ENCODE assay signal across 8 cellular contexts in the genomic region with DNA sequence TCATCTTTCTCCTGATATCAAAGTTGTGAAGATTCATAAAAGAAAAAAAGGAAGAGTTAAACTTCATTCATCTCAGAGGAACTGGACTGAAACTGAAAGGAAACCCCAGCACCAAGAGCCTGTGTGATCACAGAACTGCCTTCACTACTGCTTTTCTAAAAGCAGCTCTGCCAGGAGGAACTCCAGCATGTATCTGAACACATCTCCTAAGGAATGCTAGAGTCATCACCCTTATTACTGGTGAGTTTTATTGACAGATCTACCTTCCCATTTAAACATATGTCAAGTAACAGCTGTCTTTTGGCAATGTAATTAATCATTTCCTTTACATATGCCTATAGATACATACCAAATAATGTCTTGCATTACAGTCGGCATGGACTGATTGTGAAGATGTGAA.
DNase-seq lines count a peak whose midpoint lies in the region; ATAC-seq and TF ChIP-seq lines count a peak whose summit lies in the region.

No MANE protein-coding gene starts in this region.

- peak overlapping the region in 2 of 6 donors; percentile 81 to 82 for H3K27ac Mint-ChIP-seq in immature natural killer cell

- no peaks in the 10 kb centered on the region for H3K36me3 ChIP-seq in Karpas-422 (ENCODE audit: insufficient read depth, low read length)

- peaks cover 19% of the 10 kb centered on the region for H3K4me1 ChIP-seq in Karpas-422 (ENCODE audit: low read length)

- H3K9me3 Mint-ChIP-seq in immature natural killer cell = no peaks in the 10 kb centered on the region

- H3K4me2 ChIP-seq in Karpas-422 (ENCODE audit: low read depth, low read length, poor library complexity, severe bottlenecking) = peak overlapping the region; percentile 46

- peaks cover 20 to 25% of the 10 kb centered on the region in 2 donors for H3K4me1 Mint-ChIP-seq in immature natural killer cell

- DNase-seq in Karpas-422 (no peak), immature natural killer cell (no peak), GM20000 (ENCODE audit: low spot score) (no peak), GM13977 (ENCODE audit: low spot score) (no peak), NCI-H2227 (lab: John Stamatoyannopoulos, UW; ENCODE audit: unreplicated experiment) (no peak)
- no peak for DNase-seq in stimulated activated naive CD4-positive, alpha-beta T cell treated with Interleukin-2 at 50 U/mL for 16 hours (lab: John Stamatoyannopoulos, UW)

- no peaks in the 10 kb centered on the region for H3K27me3 ChIP-seq in Karpas-422 (ENCODE audit: low read length)

- no peaks in the 10 kb centered on the region for H3K36me3 Mint-ChIP-seq in immature natural killer cell

- no peaks in the 10 kb centered on the region for H3K9me2 ChIP-seq in Karpas-422 (replicated peaks; ENCODE audit: insufficient read depth, low read length)

- H3K27ac ChIP-seq in Karpas-422 (ENCODE audit: low read length) = peak overlapping the region; percentile 56

- peak overlapping the region; percentile 12 to 84 (median 36) for H3K4me3 Mint-ChIP-seq in immature natural killer cell

- peak; percentile 33 for ATAC-seq in GM18858 (IDR thresholded peaks at IDR 0.05; ENCODE audit: unreplicated experiment)
- peak; percentile 44 for ATAC-seq in GM21723 (IDR thresholded peaks at IDR 0.05; ENCODE audit: unreplicated experiment)

- H4K20me1 ChIP-seq in Karpas-422 (ENCODE audit: insufficient read depth, low read depth, low read length) = no peaks in the 10 kb centered on the region

- no peak overlapping the region for H3K9ac ChIP-seq in Karpas-422 (ENCODE audit: low read length)

- H3K27me3 Mint-ChIP-seq in immature natural killer cell (ENCODE audit: low read depth in 3 of 3) = peaks cover 0 to 2% (median 0%) of the 10 kb centered on the region in 3 donors

- TF ChIP-seq CTCF in GM20000 (IDR thresholded peaks at IDR 0.05; ENCODE audit: extremely low read depth, missing control alignments) = no peak
- TF ChIP-seq CTCF in GM13977 (IDR thresholded peaks at IDR 0.05; ENCODE audit: extremely low read depth, insufficient read depth, missing control alignments) = no peak

- H3K79me2 ChIP-seq in Karpas-422 (ENCODE audit: low read length) = no peaks in the 10 kb centered on the region

- H3K9me3 ChIP-seq in Karpas-422 (ENCODE audit: low read length) = no peaks in the 10 kb centered on the region

- no peak overlapping the region for H2AFZ ChIP-seq in Karpas-422 (ENCODE audit: low read length)

- in situ Hi-C loops in GM13977 (cut with MboI; ENCODE audit: low pct_unique_long_range_greater_than_20kb, low sequenced_read_pairs, unreplicated experiment) = no loop called here

- H3K4me3 ChIP-seq in Karpas-422 (ENCODE audit: low read length) = peak overlapping the region; percentile 26; the same call in 1 of the 2 replicates
